Comparison of ENCODE assay signal across 8 cellular contexts in the genomic region with DNA sequence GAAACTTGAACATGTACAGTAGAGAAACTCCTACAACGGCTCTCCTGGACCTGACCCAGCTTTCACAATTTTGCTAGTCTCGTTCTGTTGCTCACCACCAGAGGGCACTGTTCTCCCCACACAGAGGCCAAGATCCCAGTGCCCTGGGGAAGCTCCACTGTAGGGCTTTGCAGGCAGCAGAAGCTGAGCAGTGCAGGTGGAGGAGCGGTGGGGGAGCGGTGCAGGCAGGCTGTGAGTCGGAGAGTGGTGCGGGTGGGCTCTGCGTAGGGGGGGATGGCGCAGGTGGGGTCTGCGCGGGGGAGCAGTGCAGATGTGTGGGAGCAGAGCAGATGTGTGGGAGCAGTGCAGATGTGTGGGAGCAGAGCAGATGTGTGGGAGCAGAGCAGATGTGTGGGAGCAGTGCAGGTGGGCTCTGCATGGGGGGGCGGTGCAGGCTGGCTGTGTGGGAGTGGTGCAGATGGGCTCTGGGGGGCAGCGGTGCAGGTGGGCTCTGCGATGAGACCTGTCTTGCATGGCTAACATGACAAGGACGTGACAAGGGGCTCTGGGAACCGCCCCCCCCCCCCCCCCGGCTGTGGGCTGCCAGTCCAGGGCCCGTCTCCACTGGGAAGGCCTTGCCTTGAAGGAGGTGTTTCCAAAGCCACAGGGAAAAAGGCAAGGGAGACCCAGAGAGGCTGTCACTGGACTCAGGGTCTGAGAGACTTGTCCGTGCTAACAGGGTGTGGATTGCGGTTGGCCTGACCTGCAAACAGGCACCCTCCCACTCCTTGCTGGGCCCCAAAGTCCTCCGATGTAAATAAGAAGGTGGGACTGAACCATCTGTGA. TPM values are rescaled to one million over a fixed set of nuclear protein-coding genes. Genes with fewer than 3 reads are reported as not detected.
DNase-seq lines count a peak whose midpoint lies in the region; ATAC-seq and TF ChIP-seq lines count a peak whose summit lies in the region.

No MANE protein-coding gene starts in this region.

- no peaks in the 10 kb centered on the region for H4K20me1 ChIP-seq in SU-DHL-6 (ENCODE audit: low read depth, low read length)

- H3K27me3 ChIP-seq in GM06990 (replicated peaks; ENCODE audit: control insufficient read depth, insufficient read depth, low read length) (no peaks in the 10 kb centered on the region), SU-DHL-6 (ENCODE audit: low read length) (no peaks in the 10 kb centered on the region), cardiac muscle cell (peaks cover 42% of the 10 kb centered on the region)

- H3K4me2 ChIP-seq in SU-DHL-6 (ENCODE audit: low read depth, low read length, poor library complexity, severe bottlenecking): no peak overlapping the region

- peak; percentile 80 for ATAC-seq in HG02610 (IDR thresholded peaks at IDR 0.05; ENCODE audit: unreplicated experiment)
- ATAC-seq in HG03469 (IDR thresholded peaks at IDR 0.05; ENCODE audit: unreplicated experiment): no peak

- H3K79me2 ChIP-seq in SU-DHL-6 (ENCODE audit: insufficient read depth, low read length): no peaks in the 10 kb centered on the region

- DNase-seq in GM06990 (ENCODE audit: extremely low read depth, insufficient read length): peak; percentile 57
- DNase-seq in NCI-H1436 (lab: John Stamatoyannopoulos, UW): peak; percentile 84
- DNase-seq in activated naive CD8-positive, alpha-beta T cell treated with anti-CD3 and anti-CD28 coated beads, Interleukin-2, amount 50 U/mL, for 16 hours (ENCODE audit: low read depth, low spot score): peak; percentile 55
- DNase-seq in cardiac muscle cell (ENCODE audit: low read depth in 1 of 2, low spot score in 1 of 2): peak; percentile 91 to 92
- peak; percentile 41 for DNase-seq in pulmonary artery endothelial cell (ENCODE audit: low read depth, low spot score)

- H3K36me3 ChIP-seq in GM06990 (ENCODE audit: control insufficient read depth, insufficient read depth, low read length) (no peaks in the 10 kb centered on the region), SU-DHL-6 (ENCODE audit: low read length) (no peaks in the 10 kb centered on the region), cardiac muscle cell (no peaks in the 10 kb centered on the region)

- H3K27ac ChIP-seq in SU-DHL-6 (ENCODE audit: low read depth, low read length) (no peak overlapping the region), cardiac muscle cell (no peak overlapping the region)

- no peaks in the 10 kb centered on the region for H3F3A ChIP-seq in SU-DHL-6 (ENCODE audit: insufficient read depth)

- no peaks in the 10 kb centered on the region for H3K4me1 ChIP-seq in cardiac muscle cell (ENCODE audit: low read depth)

- H3K9me3 ChIP-seq in SU-DHL-6 (ENCODE audit: insufficient read depth, low read length) (peaks cover 5% of the 10 kb centered on the region; the same call in 1 of the 2 replicates), cardiac muscle cell (ENCODE audit: low read depth) (no peaks in the 10 kb centered on the region)

- no peak overlapping the region for H3K4me3 ChIP-seq in GM06990 (replicated peaks; ENCODE audit: low read depth, low read length)
- H3K4me3 ChIP-seq in SU-DHL-6 (ENCODE audit: insufficient read depth, low read length, poor library complexity, severe bottlenecking): no peak overlapping the region
- H3K4me3 ChIP-seq in cardiac muscle cell: no peak overlapping the region

- TF ChIP-seq CTCF in GM06990 (IDR thresholded peaks at IDR 0.05; ENCODE audit: insufficient read depth, low read length, poor library complexity, severe bottlenecking) (peak; percentile 83), SU-DHL-6 (IDR thresholded peaks at IDR 0.05; ENCODE audit: insufficient read depth, low read length, poor library complexity, severe bottlenecking) (peak; percentile 81), cardiac muscle cell (IDR thresholded peaks at IDR 0.05; ENCODE audit: low read depth, low read length) (peak; percentile 89)

- H3K9me2 ChIP-seq in SU-DHL-6 (replicated peaks; ENCODE audit: insufficient read depth, low read length): no peaks in the 10 kb centered on the region

- H3K9ac ChIP-seq in SU-DHL-6 (ENCODE audit: low read length): no peak overlapping the region

- H2AFZ ChIP-seq in SU-DHL-6 (ENCODE audit: low read depth, low read length, severe bottlenecking): no peak overlapping the region

RNA-seq across cellular contexts. Expression of a gene that starts 7.3 kb away (rescaled TPM):
- 0.89 and 0.92 TPM in 2 replicates for total RNA-seq in cardiac muscle cell
- 0.10 and 1.1 TPM in 2 replicates for polyA plus RNA-seq in cardiac muscle cell
- total RNA-seq in pulmonary artery endothelial cell: 0.04 and 0.07 TPM in 2 replicates

RNA-seq across cellular contexts. Expression of a gene that starts 29.5 kb away (rescaled TPM):
- total RNA-seq in cardiac muscle cell (11.0 and 11.9 TPM in 2 replicates), pulmonary artery endothelial cell (5.3 and 5.4 TPM in 2 replicates)
- 13.0 and 14.4 TPM in 2 replicates for polyA plus RNA-seq in cardiac muscle cell

RNA-seq across cellular contexts. Expression of a gene that starts 49.7 kb away (rescaled TPM):
- total RNA-seq in cardiac muscle cell: 14.0 and 20.7 TPM in 2 replicates
- polyA plus RNA-seq in cardiac muscle cell: 43.7 and 61.3 TPM in 2 replicates
- total RNA-seq in pulmonary artery endothelial cell: 58.2 and 88.6 TPM in 2 replicates

Comparison
In these comparisons a context has a peak if more than half of its experiments do, and no peak if none do; other contexts are left out.
1. DNase-seq: peak in every context shown above with its lines; median percentile 92 in cardiac muscle cell; 84 in NCI-H1436; 57 in GM06990; 55 in activated naive CD8-positive, alpha-beta T cell treated with anti-CD3 and anti-CD28 coated beads, Interleukin-2, amount 50 U/mL, for 16 hours; 41 in pulmonary artery endothelial cell.